Comparison of ENCODE assay signal across 27 cellular contexts in genomic region chr3:77562089-77562488, GRCh38.
"Had no signal": no experiment of that assay in that cellular context is flagged by ENCODE, and none has a peak within 500 bp of the region (broad histone marks: within the 10 kb centered on the region; RNA-seq: fewer than 3 reads in every experiment).

No MANE protein-coding gene starts in this region.

- H3K36me3 ChIP-seq: left lung, neural progenitor cell, right atrium auricular region, suprapubic skin, transverse colon, upper lobe of right lung, vagina had no signal

- ATAC-seq: effector memory CD8-positive, alpha-beta T cell; left cardiac atrium; naive thymus-derived CD4-positive, alpha-beta T cell; sciatic nerve; stimulated activated naive CD8-positive, alpha-beta T cell treated with anti-CD3 and anti-CD28 coated beads, Interleukin-15, amount 100 ng/mL, for 72 hours; upper lobe of right lung had no signal

- H3K4me3 ChIP-seq: coronary artery, left lung, neural progenitor cell, right atrium auricular region, smooth muscle cell, suprapubic skin, transverse colon, upper lobe of right lung, vagina had no signal

- H3K9me3 ChIP-seq: left lung, right atrium auricular region, suprapubic skin, transverse colon, upper lobe of right lung, vagina had no signal

- H3K36me3 Mint-ChIP-seq: immature natural killer cell; naive thymus-derived CD4-positive, alpha-beta T cell had no signal

- H3K4me1 ChIP-seq: left lung, neural progenitor cell, parathyroid adenoma, right atrium auricular region, suprapubic skin, transverse colon, upper lobe of right lung, vagina had no signal

- H3K27ac ChIP-seq: coronary artery, left lung, neural progenitor cell, parathyroid adenoma, right atrium auricular region, suprapubic skin, transverse colon, upper lobe of right lung, vagina had no signal

- H3K4me1 Mint-ChIP-seq: immature natural killer cell; naive thymus-derived CD4-positive, alpha-beta T cell; nephron; stimulated activated naive CD8-positive, alpha-beta T cell treated with anti-CD3 and anti-CD28 coated beads, Interleukin-15, amount 100 ng/mL, for 72 hours had no signal

- H3K4me3 Mint-ChIP-seq: effector memory CD8-positive, alpha-beta T cell; immature natural killer cell; naive thymus-derived CD4-positive, alpha-beta T cell; nephron; neural progenitor cell; stimulated activated naive CD8-positive, alpha-beta T cell treated with anti-CD3 and anti-CD28 coated beads, Interleukin-15, amount 100 ng/mL, for 72 hours had no signal

- H3K27me3 Mint-ChIP-seq: effector memory CD8-positive, alpha-beta T cell; naive thymus-derived CD4-positive, alpha-beta T cell; progenitor cell of endocrine pancreas; stimulated activated naive CD8-positive, alpha-beta T cell treated with anti-CD3 and anti-CD28 coated beads, Interleukin-15, amount 100 ng/mL, for 72 hours had no signal

- H3K9me3 Mint-ChIP-seq: nephron, neural progenitor cell had no signal

- H3K27me3 ChIP-seq: left lung, neural progenitor cell, right atrium auricular region, suprapubic skin, transverse colon, upper lobe of right lung, vagina had no signal

- H3K27ac Mint-ChIP-seq: effector memory CD8-positive, alpha-beta T cell; immature natural killer cell; naive thymus-derived CD4-positive, alpha-beta T cell; nephron; neural progenitor cell; progenitor cell of endocrine pancreas; stimulated activated naive CD8-positive, alpha-beta T cell treated with anti-CD3 and anti-CD28 coated beads, Interleukin-15, amount 100 ng/mL, for 72 hours had no signal

- DNase-seq: effector memory CD8-positive, alpha-beta T cell; foreskin melanocyte; hypothalamus; immature natural killer cell; left cardiac atrium; left lung; mesendoderm; midbrain; naive thymus-derived CD4-positive, alpha-beta T cell; stimulated activated CD4-positive, alpha-beta T cell treated with anti-CD3 and anti-CD28 coated beads, Interleukin-12 subunit alpha, Interleukin-12 subunit beta, amount 100 ng/mL, for 4 hours; stimulated activated CD4-positive, alpha-beta T cell treated with anti-CD3 and anti-CD28 coated beads, Interleukin-1b, Interleukin-23, amount 100 ng/mL, for 48 hours; stimulated activated CD4-positive, alpha-beta T cell treated with anti-CD3 and anti-CD28 coated beads, Interleukin-4, amount 100 ng/mL, for 1 hour; stimulated activated CD8-positive, alpha-beta memory T cell treated with anti-CD3 and anti-CD28 coated beads, Interleukin-4, amount 100 ng/mL, for 48 hours; stimulated activated naive CD4-positive, alpha-beta T cell; stimulated activated naive CD8-positive, alpha-beta T cell treated with anti-CD3 and anti-CD28 coated beads, Interleukin-15, amount 100 ng/mL, for 72 hours; transverse colon; upper lobe of right lung had no signal
